In the genomic region with DNA sequence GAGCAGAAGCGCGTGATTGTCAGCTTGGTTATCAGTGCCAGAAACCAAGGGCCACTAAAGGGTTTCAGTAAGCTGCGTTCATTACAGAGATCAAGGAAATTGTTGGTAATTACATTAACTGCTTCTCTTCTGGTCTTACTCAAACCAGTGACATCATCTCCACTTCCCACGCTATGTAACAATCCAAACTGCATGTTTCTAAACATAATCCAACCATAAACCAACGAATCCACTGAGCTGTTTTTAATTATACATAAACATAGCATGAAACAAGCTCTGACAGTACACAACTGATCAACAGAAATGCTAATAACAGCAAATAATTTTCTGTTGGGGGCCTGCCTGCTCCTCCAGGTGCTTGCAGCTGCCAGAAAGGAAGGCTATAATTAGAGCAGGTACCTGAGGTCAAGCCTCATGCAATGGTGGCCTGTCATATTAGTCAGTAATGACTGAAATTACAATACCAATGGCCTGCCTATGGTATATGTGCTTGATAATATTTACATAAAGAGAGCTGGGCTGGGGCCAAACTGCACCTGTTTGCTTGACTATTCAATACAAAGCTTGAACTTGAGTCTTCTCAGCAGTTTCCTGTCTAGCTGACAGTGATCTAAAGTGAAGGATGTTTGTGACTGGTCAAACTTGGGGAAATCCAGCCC, we compare ENCODE assay signal across 8 cellular contexts. TPM values are rescaled to one million over a fixed set of nuclear protein-coding genes. Genes with fewer than 3 reads are reported as not detected.
DNase-seq lines count a peak whose midpoint lies in the region; ATAC-seq and TF ChIP-seq lines count a peak whose summit lies in the region.

No MANE protein-coding gene starts in this region.

- peaks cover 8 to 9% of the 10 kb centered on the region in 2 donors for H3K4me1 ChIP-seq in aorta (ENCODE audit: control insufficient read depth in 1 of 2, insufficient read depth in 2 of 2, low read length in 2 of 2)

- 53 to 59% methylated on average over 5 of the region's 5 CpGs for WGBS in aorta, 2 donors

- H3K9me3 ChIP-seq in aorta (ENCODE audit: control insufficient read depth, low read length), result no peaks in the 10 kb centered on the region

- no peak for DNase-seq in activated T-cell treated with anti-CD3 and anti-CD28 coated beads, Interleukin-2, amount 50 U/mL, for 24 hours
- DNase-seq in activated T-cell treated with anti-CD3 and anti-CD28 coated beads for 4 hours (no peak), H4 (ENCODE audit: low spot score) (peak; percentile 84), M059J (ENCODE audit: low read depth) (peak; percentile 82), dedifferentiated amniotic fluid mesenchymal stem cell (ENCODE audit: extremely low spot score) (peak; percentile 68), mucosa of gallbladder (ENCODE audit: low spot score) (peak; percentile 50), aorta (no peak)

- peak overlapping the region; percentile 94 for H3K27ac Mint-ChIP-seq in activated T-cell treated with anti-CD3 and anti-CD28 coated beads, Interleukin-2, amount 50 U/mL, for 24 hours

- no peaks in the 10 kb centered on the region for H3K9me3 Mint-ChIP-seq in activated T-cell treated with anti-CD3 and anti-CD28 coated beads, Interleukin-2, amount 50 U/mL, for 24 hours

- peak; percentile 76 for ATAC-seq in SK-N-SH treated with all-trans-retinoic acid at 6 μM for 48 hours
- peak; percentile 37 for ATAC-seq in aorta (ENCODE audit: low FRiP score)

- peak overlapping the region in 1 of 2 donors; percentile 60 for H3K4me3 ChIP-seq in aorta (ENCODE audit: low read length in 2 of 2)

- H3K4me3 Mint-ChIP-seq in activated T-cell treated with anti-CD3 and anti-CD28 coated beads, Interleukin-2, amount 50 U/mL, for 24 hours, result peak overlapping the region; percentile 51

- H3K4me1 Mint-ChIP-seq in activated T-cell treated with anti-CD3 and anti-CD28 coated beads, Interleukin-2, amount 50 U/mL, for 24 hours (ENCODE audit: low read depth), result peaks cover 63% of the 10 kb centered on the region

- H3K27ac ChIP-seq in aorta (ENCODE audit: low read depth in 1 of 2, low read length in 2 of 2), result peak overlapping the region; percentile 59 to 93

- no peaks in the 10 kb centered on the region for H3K36me3 ChIP-seq in aorta (ENCODE audit: control insufficient read depth in 1 of 2, insufficient read depth in 2 of 2, low read length in 1 of 2)

- H3K36me3 Mint-ChIP-seq in activated T-cell treated with anti-CD3 and anti-CD28 coated beads, Interleukin-2, amount 50 U/mL, for 24 hours (ENCODE audit: low read depth), result peaks cover 28% of the 10 kb centered on the region

- intact Hi-C loops in aorta (cut with DNase I), result loop anchor here in 1 of 2 donors (5.0 kb wide), 1 partner anchor 41 kb away; a partner anchor contains a TSS

- H3K27me3 Mint-ChIP-seq in activated T-cell treated with anti-CD3 and anti-CD28 coated beads, Interleukin-2, amount 50 U/mL, for 24 hours, result no peaks in the 10 kb centered on the region

- no peaks in the 10 kb centered on the region for H3K27me3 ChIP-seq in aorta (ENCODE audit: control insufficient read depth in 1 of 2, insufficient read depth in 2 of 2, low read length in 1 of 2)

TF ChIP-seq in SK-N-SH treated with all-trans-retinoic acid at 6 μM for 48 hours, 23 proteins besides CTCF, POLR2A, EP300 and RAD21:
- TF ChIP-seq, protein P1, sequence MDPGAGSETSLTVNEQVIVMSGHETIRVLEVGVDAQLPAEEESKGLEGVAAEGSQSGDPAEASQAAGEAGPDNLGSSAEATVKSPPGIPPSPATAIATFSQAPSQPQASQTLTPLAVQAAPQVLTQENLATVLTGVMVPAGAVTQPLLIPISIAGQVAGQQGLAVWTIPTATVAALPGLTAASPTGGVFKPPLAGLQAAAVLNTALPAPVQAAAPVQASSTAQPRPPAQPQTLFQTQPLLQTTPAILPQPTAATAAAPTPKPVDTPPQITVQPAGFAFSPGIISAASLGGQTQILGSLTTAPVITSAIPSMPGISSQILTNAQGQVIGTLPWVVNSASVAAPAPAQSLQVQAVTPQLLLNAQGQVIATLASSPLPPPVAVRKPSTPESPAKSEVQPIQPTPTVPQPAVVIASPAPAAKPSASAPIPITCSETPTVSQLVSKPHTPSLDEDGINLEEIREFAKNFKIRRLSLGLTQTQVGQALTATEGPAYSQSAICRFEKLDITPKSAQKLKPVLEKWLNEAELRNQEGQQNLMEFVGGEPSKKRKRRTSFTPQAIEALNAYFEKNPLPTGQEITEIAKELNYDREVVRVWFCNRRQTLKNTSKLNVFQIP (CRISPR knock-in tag; IDR thresholded peaks at IDR 0.05; ENCODE audit: borderline replicate concordance, low read depth), result no peak
- peak; percentile 73; the same call in 1 of the 2 replicates for TF ChIP-seq ZC3H10 (CRISPR knock-in tag; IDR thresholded peaks at IDR 0.05)
- TF ChIP-seq ISL1 (CRISPR knock-in tag; IDR thresholded peaks at IDR 0.05), result peak; percentile 85
- TF ChIP-seq, protein P2, sequence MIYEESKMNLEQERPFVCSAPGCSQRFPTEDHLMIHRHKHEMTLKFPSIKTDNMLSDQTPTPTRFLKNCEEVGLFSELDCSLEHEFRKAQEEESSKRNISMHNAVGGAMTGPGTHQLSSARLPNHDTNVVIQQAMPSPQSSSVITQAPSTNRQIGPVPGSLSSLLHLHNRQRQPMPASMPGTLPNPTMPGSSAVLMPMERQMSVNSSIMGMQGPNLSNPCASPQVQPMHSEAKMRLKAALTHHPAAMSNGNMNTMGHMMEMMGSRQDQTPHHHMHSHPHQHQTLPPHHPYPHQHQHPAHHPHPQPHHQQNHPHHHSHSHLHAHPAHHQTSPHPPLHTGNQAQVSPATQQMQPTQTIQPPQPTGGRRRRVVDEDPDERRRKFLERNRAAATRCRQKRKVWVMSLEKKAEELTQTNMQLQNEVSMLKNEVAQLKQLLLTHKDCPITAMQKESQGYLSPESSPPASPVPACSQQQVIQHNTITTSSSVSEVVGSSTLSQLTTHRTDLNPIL (CRISPR knock-in tag; IDR thresholded peaks at IDR 0.05; ENCODE audit: low read depth), result peak; percentile 80; the same call in 1 of the 2 replicates
- no peak for TF ChIP-seq ZFP3 (CRISPR knock-in tag; IDR thresholded peaks at IDR 0.05)
- no peak for TF ChIP-seq ARNTL (CRISPR knock-in tag; IDR thresholded peaks at IDR 0.05; ENCODE audit: borderline replicate concordance, low read depth)
- no peak for TF ChIP-seq PPARA (CRISPR knock-in tag; IDR thresholded peaks at IDR 0.05; ENCODE audit: borderline replicate concordance)
- TF ChIP-seq GLIS3 (CRISPR knock-in tag; IDR thresholded peaks at IDR 0.05), result no peak
- no peak for TF ChIP-seq ESRRG (CRISPR knock-in tag; IDR thresholded peaks at IDR 0.05)
- TF ChIP-seq, protein P3, sequence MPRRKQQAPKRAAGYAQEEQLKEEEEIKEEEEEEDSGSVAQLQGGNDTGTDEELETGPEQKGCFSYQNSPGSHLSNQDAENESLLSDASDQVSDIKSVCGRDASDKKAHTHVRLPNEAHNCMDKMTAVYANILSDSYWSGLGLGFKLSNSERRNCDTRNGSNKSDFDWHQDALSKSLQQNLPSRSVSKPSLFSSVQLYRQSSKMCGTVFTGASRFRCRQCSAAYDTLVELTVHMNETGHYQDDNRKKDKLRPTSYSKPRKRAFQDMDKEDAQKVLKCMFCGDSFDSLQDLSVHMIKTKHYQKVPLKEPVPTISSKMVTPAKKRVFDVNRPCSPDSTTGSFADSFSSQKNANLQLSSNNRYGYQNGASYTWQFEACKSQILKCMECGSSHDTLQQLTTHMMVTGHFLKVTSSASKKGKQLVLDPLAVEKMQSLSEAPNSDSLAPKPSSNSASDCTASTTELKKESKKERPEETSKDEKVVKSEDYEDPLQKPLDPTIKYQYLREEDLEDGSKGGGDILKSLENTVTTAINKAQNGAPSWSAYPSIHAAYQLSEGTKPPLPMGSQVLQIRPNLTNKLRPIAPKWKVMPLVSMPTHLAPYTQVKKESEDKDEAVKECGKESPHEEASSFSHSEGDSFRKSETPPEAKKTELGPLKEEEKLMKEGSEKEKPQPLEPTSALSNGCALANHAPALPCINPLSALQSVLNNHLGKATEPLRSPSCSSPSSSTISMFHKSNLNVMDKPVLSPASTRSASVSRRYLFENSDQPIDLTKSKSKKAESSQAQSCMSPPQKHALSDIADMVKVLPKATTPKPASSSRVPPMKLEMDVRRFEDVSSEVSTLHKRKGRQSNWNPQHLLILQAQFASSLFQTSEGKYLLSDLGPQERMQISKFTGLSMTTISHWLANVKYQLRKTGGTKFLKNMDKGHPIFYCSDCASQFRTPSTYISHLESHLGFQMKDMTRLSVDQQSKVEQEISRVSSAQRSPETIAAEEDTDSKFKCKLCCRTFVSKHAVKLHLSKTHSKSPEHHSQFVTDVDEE (CRISPR knock-in tag; IDR thresholded peaks at IDR 0.05), result peak; percentile 60; the same call in 1 of the 2 replicates
- peak; percentile 81 for TF ChIP-seq TCF4 (CRISPR knock-in tag; IDR thresholded peaks at IDR 0.05; ENCODE audit: borderline replicate concordance)
- TF ChIP-seq ZNF8 (CRISPR knock-in tag; IDR thresholded peaks at IDR 0.05), result 0 out of 2 replicates have a peak, but pooled peaks have one; percentile 23
- TF ChIP-seq CSDC2 (CRISPR knock-in tag; IDR thresholded peaks at IDR 0.05), result no peak
- TF ChIP-seq, protein P4, sequence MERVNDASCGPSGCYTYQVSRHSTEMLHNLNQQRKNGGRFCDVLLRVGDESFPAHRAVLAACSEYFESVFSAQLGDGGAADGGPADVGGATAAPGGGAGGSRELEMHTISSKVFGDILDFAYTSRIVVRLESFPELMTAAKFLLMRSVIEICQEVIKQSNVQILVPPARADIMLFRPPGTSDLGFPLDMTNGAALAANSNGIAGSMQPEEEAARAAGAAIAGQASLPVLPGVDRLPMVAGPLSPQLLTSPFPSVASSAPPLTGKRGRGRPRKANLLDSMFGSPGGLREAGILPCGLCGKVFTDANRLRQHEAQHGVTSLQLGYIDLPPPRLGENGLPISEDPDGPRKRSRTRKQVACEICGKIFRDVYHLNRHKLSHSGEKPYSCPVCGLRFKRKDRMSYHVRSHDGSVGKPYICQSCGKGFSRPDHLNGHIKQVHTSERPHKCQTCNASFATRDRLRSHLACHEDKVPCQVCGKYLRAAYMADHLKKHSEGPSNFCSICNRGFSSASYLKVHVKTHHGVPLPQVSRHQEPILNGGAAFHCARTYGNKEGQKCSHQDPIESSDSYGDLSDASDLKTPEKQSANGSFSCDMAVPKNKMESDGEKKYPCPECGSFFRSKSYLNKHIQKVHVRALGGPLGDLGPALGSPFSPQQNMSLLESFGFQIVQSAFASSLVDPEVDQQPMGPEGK (CRISPR knock-in tag; IDR thresholded peaks at IDR 0.05; ENCODE audit: borderline replicate concordance), result 0 out of 2 replicates have a peak, but pooled peaks have one; percentile 45
- no peak for TF ChIP-seq TOX (CRISPR knock-in tag; IDR thresholded peaks at IDR 0.05; ENCODE audit: borderline replicate concordance)

RNA-seq across cellular contexts. Expression of a gene that starts 40.1 kb away (rescaled TPM):
- total RNA-seq in H4 (2014; rRNA removed; shearing (Covaris generic)), result 28.9 and 29.9 TPM in 2 replicates
- total RNA-seq in M059J (2014; rRNA removed; shearing (Covaris generic)), result 74.6 and 82.9 TPM in 2 replicates
- total RNA-seq in mucosa of gallbladder, result 89.5 TPM
- total RNA-seq in aorta, result 10 to 100 TPM; 69.7 to 76.6 TPM
- polyA plus RNA-seq in aorta, result 10 to 100 TPM; 46.7 to 62.2 TPM

Comparison
In these comparisons a context has a peak if more than half of its experiments do, and no peak if none do; other contexts are left out.
1. DNase-seq: peak in H4 (single experiment), M059J (single experiment), dedifferentiated amniotic fluid mesenchymal stem cell (single experiment) and mucosa of gallbladder (single experiment); none in activated T-cell treated with anti-CD3 and anti-CD28 coated beads, Interleukin-2, amount 50 U/mL, for 24 hours (single experiment), activated T-cell treated with anti-CD3 and anti-CD28 coated beads for 4 hours (single experiment) and aorta (0 of 2).